ENCODE assay signal across 8 cellular contexts in the genomic region with DNA sequence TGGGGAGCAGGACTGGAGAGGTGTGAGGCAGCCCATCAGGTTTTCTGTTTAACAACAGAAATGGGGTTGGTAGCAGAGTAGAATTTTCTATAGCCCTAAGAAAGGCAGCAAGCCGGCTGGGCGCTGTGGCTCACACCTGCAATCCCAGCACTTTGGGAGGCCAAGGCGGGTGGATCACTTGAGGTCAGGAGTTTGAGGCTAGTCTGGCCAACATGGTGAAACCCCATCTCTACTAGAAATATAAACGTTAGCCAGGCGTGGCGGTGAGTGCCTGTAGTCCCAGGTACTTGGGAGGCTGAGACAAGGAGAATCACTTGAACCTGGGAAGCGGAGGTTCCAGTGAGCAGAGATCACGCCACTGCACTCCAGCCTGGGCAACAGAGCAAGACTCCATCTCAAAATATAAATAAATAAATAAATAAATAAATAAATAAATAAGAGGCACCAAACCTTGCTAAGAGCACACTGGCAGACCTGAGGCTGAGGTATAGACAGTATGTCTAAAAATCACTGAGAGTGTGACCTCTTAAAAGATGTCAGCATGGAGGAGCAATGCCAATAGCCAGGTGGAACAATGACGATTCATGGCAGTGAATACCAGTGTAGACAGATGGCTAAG.
"Had no signal": no experiment of that assay in that cellular context is flagged by ENCODE, and none has a peak within 500 bp of the region (broad histone marks: within the 10 kb centered on the region; RNA-seq: fewer than 3 reads in every experiment).

No MANE protein-coding gene starts in this region.

- H3K9me3 ChIP-seq: HAP-1 had no signal

- H3K27me3 Mint-ChIP-seq: IgD-negative memory B cell had no signal

- H3K27ac Mint-ChIP-seq: IgD-negative memory B cell had no signal

- H3K4me3 Mint-ChIP-seq: IgD-negative memory B cell had no signal

- H3K4me3 ChIP-seq: HAP-1 had no signal

- H3K4me1 Mint-ChIP-seq: IgD-negative memory B cell had no signal

- H3K36me3 ChIP-seq: HAP-1 had no signal

- H3K4me1 ChIP-seq: HAP-1 had no signal

- H3K4me2 ChIP-seq: KMS-11 had no signal

- DNase-seq: GOT3, H7, Karpas-422, KBM-7 had no signal

- H3K36me3 Mint-ChIP-seq: IgD-negative memory B cell had no signal

- ATAC-seq: HCT116 had no signal

- H3K27ac ChIP-seq: KMS-11 had no signal
